9 cellular contexts compared by ENCODE assay signal in the genomic region with DNA sequence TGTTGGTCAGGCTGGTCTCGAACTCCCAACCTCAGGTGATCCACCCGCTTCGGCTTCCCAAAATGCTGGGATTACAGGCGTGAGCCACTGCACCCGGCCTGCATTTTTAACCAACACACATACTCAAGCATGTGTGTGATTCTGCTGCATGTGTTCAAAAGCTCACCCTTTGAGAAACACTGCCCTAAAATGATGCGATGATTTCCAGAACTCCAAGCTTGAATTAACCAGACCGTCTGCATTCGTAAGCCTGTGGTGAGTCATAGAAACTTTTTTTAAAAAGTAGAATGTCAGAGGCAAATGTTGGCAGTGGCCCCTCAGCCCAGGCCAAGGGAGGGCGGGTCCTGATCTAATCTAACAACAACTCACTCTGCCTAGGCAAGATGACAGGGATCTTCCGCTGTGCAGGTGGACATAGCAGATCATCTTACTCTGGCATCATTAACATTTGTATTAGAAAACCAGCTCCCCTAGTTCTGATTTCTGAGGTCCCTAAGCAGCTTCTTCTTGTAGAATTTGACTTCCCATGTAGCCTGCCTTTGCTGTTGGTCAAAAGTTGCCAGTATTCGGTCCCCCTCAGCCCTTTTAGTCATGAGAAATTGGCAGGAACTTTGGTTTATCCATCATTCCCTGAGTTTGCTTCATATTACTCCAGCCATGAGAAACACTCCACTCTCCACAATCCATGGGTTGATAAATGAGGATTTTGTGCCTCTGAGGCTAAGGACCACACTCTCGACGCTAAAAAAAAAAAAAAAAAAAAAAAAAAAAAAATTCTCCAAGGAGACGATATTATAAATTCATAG.
DNase-seq lines count a peak whose midpoint lies in the region; ATAC-seq, FAIRE-seq and TF ChIP-seq lines count a peak whose summit lies in the region.
"Had no signal": no experiment of that assay in that cellular context is flagged by ENCODE, and none has a peak within 500 bp of the region (broad histone marks: within the 10 kb centered on the region; RNA-seq: fewer than 3 reads in every experiment).

No MANE protein-coding gene starts in this region.

- H3K9me3 ChIP-seq in adipocyte (ENCODE audit: control insufficient read depth, low read length) (no peaks in the 10 kb centered on the region), heart left ventricle (no peaks in the 10 kb centered on the region)

- peaks cover 37% of the 10 kb centered on the region for H3K4me1 ChIP-seq in adipocyte (ENCODE audit: control insufficient read depth, insufficient read depth, low read length)
- peaks cover 0 to 33% (median 16%) of the 10 kb centered on the region in 12 donors for H3K4me1 ChIP-seq in heart left ventricle

- H3K27ac Mint-ChIP-seq in endothelial cell (ENCODE audit: unreplicated experiment): no peak overlapping the region
- H3K27ac Mint-ChIP-seq: dendritic cell treated with granulocyte-macrophage colony-stimulating factor and Interleukin-4, amounts not matched to agents 40 ng/mL and 50 ng/mL, for 4 days had no signal

- 58 to 63% (median 61%) methylated on average over 14 of the region's 14 CpGs for WGBS in heart left ventricle, 4 donors

- ATAC-seq in heart left ventricle: peak in 3 of 4 donors; percentile 66 to 88 (median 88)

- no peaks in the 10 kb centered on the region for H3K9me3 Mint-ChIP-seq in endothelial cell (ENCODE audit: unreplicated experiment)
- H3K9me3 Mint-ChIP-seq: dendritic cell treated with granulocyte-macrophage colony-stimulating factor and Interleukin-4, amounts not matched to agents 40 ng/mL and 50 ng/mL, for 4 days had no signal

- no peak for TF ChIP-seq CTCF in heart left ventricle (IDR thresholded peaks at IDR 0.05)
- TF ChIP-seq CTCF in endothelial cell (IDR thresholded peaks at IDR 0.05; ENCODE audit: unreplicated experiment): no peak

- peaks cover 3% of the 10 kb centered on the region for H3K27me3 Mint-ChIP-seq in endothelial cell (ENCODE audit: unreplicated experiment)
- H3K27me3 Mint-ChIP-seq: dendritic cell treated with granulocyte-macrophage colony-stimulating factor and Interleukin-4, amounts not matched to agents 40 ng/mL and 50 ng/mL, for 4 days had no signal

- H3K36me3 Mint-ChIP-seq in endothelial cell (ENCODE audit: low read depth, unreplicated experiment): no peaks in the 10 kb centered on the region

- H3K27me3 ChIP-seq in adipocyte (replicated peaks; ENCODE audit: control insufficient read depth, insufficient read depth, low read length) (no peaks in the 10 kb centered on the region), heart left ventricle (no peaks in the 10 kb centered on the region)

- H3K36me3 ChIP-seq in adipocyte (ENCODE audit: control insufficient read depth, insufficient read depth, low read length, severe bottlenecking): no peaks in the 10 kb centered on the region
- H3K36me3 ChIP-seq in heart left ventricle: no peaks in the 10 kb centered on the region

- peak; percentile 64 for FAIRE-seq in H54 (lab: Jason Lieb, UNC)

- H3K27ac ChIP-seq in heart left ventricle: peak overlapping the region in 8 of 12 donors; percentile 32 to 60 (median 40)

- no peak overlapping the region for H3K4me3 Mint-ChIP-seq in endothelial cell (ENCODE audit: unreplicated experiment)
- H3K4me3 Mint-ChIP-seq: dendritic cell treated with granulocyte-macrophage colony-stimulating factor and Interleukin-4, amounts not matched to agents 40 ng/mL and 50 ng/mL, for 4 days had no signal

- intact Hi-C loops in heart left ventricle (cut with DNase I): loop anchor here in 3 of 10 donors (5.0 to 10.0 kb wide), 3 partner anchors 50 to 162 kb away; no protein-coding TSS in a partner anchor

- no peak overlapping the region for H3K9ac ChIP-seq in adipocyte (ENCODE audit: low read length)

- no peaks in the 10 kb centered on the region for H3K4me1 Mint-ChIP-seq in endothelial cell (ENCODE audit: unreplicated experiment)

- TF ChIP-seq POLR2A in H54 (IDR thresholded peaks at IDR 0.05; ENCODE audit: low read depth, low read length) (no peak), heart left ventricle (IDR thresholded peaks at IDR 0.05) (no peak)

- H3K4me3 ChIP-seq in adipocyte (ENCODE audit: low read length): no peak overlapping the region
- H3K4me3 ChIP-seq in heart left ventricle: no peak overlapping the region
- H3K4me3 ChIP-seq in skeletal muscle cell (ENCODE audit: low read depth, low read length): no peak overlapping the region

- peak; percentile 43 for DNase-seq in H54 (ENCODE audit: insufficient read length, low spot score)
- peak; percentile 91 for DNase-seq in adipocyte (ENCODE audit: low read depth)
- peak; percentile 52 to 78 (median 66) for DNase-seq in heart left ventricle
- DNase-seq in skeletal muscle cell (ENCODE audit: low read depth): peak; percentile 77
- no peak for DNase-seq in nucleus accumbens (lab: John Stamatoyannopoulos, UW)
- no peak for DNase-seq in endothelial cell (ENCODE audit: low spot score)
- no peak for DNase-seq in activated naive CD4-positive, alpha-beta T cell treated with Interleukin-2 at 50 U/mL for 16 hours
- DNase-seq in NOMO-1 (lab: John Stamatoyannopoulos, UW; ENCODE audit: unreplicated experiment in 2 of 2): no peak

Comparison
In these comparisons a context has a peak if more than half of its experiments do, and no peak if none do; other contexts are left out.
1. DNase-seq: peak in H54 (single experiment), adipocyte (single experiment), heart left ventricle (5 of 5) and skeletal muscle cell (single experiment); none in nucleus accumbens (0 of 56), endothelial cell (single experiment), activated naive CD4-positive, alpha-beta T cell treated with Interleukin-2 at 50 U/mL for 16 hours (single experiment) and NOMO-1 (0 of 2).